8 cellular contexts compared by ENCODE assay signal in the genomic region with DNA sequence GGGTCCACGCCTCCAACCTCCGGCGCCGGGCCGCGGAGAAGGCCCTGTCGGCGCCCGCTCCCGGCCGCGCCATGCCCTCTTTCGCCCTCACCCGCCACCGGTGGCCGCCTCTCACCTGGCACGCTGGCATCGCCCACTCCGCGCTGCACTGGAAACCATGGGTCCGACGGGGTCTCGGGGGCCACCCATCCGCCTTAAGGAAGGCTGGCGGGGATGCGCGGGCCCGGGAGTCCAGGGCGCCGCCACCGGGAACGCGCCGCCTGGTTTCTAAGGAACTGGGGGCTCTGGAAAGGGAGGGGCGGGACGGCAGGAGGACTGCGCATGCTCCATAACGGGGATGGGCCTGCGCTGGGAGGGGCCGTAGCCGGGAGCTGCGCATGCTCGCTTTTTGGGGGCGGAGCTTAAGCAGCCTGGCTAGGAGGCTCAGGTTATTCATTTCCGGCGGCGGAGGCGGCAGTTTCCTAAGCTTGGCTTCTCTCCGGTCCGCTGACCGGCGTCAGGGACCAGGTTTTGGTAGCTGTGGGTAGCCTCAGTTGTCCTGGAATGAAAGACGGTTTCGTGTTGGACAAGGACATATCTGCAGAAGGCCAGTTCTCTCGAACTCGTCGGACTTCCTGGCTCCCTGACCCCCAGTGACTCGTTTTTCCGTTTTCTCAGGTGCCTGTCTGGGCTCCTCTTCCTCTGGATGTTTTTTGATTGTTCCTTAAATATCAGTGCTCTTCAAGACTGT. TPM values are rescaled to one million over a fixed set of nuclear protein-coding genes. Genes with fewer than 3 reads are reported as not detected.
DNase-seq lines count a peak whose midpoint lies in the region; ATAC-seq, FAIRE-seq and TF ChIP-seq lines count a peak whose summit lies in the region.

Gene GFOD2 (minus strand): TSS at position 269 of the 730 bp plus-strand sequence. CDS start 33,601 bp downstream, outside the sequence.

- peaks cover 6% of the 10 kb centered on the region for H3K36me3 Mint-ChIP-seq in T-helper 2 cell treated with Interferon-gamma antibody and Interleukin-4, amounts not matched to agents 5 μg/mL and 100 μg/mL, for 36 hours (ENCODE audit: low read depth)
- peaks cover 8% of the 10 kb centered on the region for H3K36me3 Mint-ChIP-seq in astrocyte (ENCODE audit: low read depth, unreplicated experiment)

- ATAC-seq in GM18499 (IDR thresholded peaks at IDR 0.05; ENCODE audit: insufficient read depth, unreplicated experiment) (peak; percentile 69), HG02970 (IDR thresholded peaks at IDR 0.05; ENCODE audit: low FRiP score, unreplicated experiment) (peak; percentile 93), HG02884 (IDR thresholded peaks at IDR 0.05; ENCODE audit: unreplicated experiment) (no peak)

- peak within 1 kb of the TSS; percentile 90 for H3K4me2 ChIP-seq in astrocyte (ENCODE audit: low read length)

- no peaks in the 10 kb centered on the region for H3K36me3 ChIP-seq in astrocyte (ENCODE audit: insufficient read depth, low read length)

- peak within 1 kb of the TSS; percentile 85 for H3K27ac ChIP-seq in astrocyte (ENCODE audit: low read depth, low read length)

- peak within 1 kb of the TSS; percentile 97 for H3K27ac Mint-ChIP-seq in T-helper 2 cell treated with Interferon-gamma antibody and Interleukin-4, amounts not matched to agents 5 μg/mL and 100 μg/mL, for 36 hours
- H3K27ac Mint-ChIP-seq in astrocyte (ENCODE audit: unreplicated experiment): peak within 1 kb of the TSS; percentile 94

- H3K9me3 ChIP-seq in astrocyte (ENCODE audit: insufficient read depth, low read depth, low read length): no peaks in the 10 kb centered on the region

- peaks cover 29% of the 10 kb centered on the region for H4K20me1 ChIP-seq in astrocyte (ENCODE audit: insufficient read depth, low read length)

- peaks cover 28% of the 10 kb centered on the region for H3K4me1 Mint-ChIP-seq in T-helper 2 cell treated with Interferon-gamma antibody and Interleukin-4, amounts not matched to agents 5 μg/mL and 100 μg/mL, for 36 hours (ENCODE audit: low read depth)
- H3K4me1 Mint-ChIP-seq in astrocyte (ENCODE audit: low read depth, unreplicated experiment): peaks cover 13% of the 10 kb centered on the region

- no peaks in the 10 kb centered on the region for H3K27me3 ChIP-seq in astrocyte (ENCODE audit: insufficient read depth, low read length)

- FAIRE-seq in astrocyte (lab: Jason Lieb, UNC): no peak

- peak within 1 kb of the TSS; percentile 76 for H3K4me3 ChIP-seq in astrocyte (ENCODE audit: insufficient read depth, low read depth, low read length)

- peaks cover 49% of the 10 kb centered on the region for H3K79me2 ChIP-seq in astrocyte (ENCODE audit: insufficient read depth, low read length)

- peak within 1 kb of the TSS; percentile 89 for H3K9ac ChIP-seq in astrocyte (ENCODE audit: low read length)

- peak within 1 kb of the TSS; percentile 98 for H3K4me3 Mint-ChIP-seq in T-helper 2 cell treated with Interferon-gamma antibody and Interleukin-4, amounts not matched to agents 5 μg/mL and 100 μg/mL, for 36 hours
- H3K4me3 Mint-ChIP-seq in astrocyte (ENCODE audit: unreplicated experiment): peak within 1 kb of the TSS; percentile 99

- peak within 1 kb of the TSS; percentile 86 for H2AFZ ChIP-seq in astrocyte (ENCODE audit: low read depth, low read length)

- TF ChIP-seq CTCF in astrocyte (IDR thresholded peaks at IDR 0.05; ENCODE audit: insufficient read depth, low read depth, low read length): no peak

- peak; percentile 78 to 88 for DNase-seq in NCI-H1930 (lab: John Stamatoyannopoulos, UW)
- peak; percentile 96 for DNase-seq in T-helper 2 cell treated with Interferon-gamma antibody and Interleukin-4, amounts not matched to agents 5 μg/mL and 100 μg/mL, for 36 hours (ENCODE audit: low spot score)
- DNase-seq in astrocyte (ENCODE audit: low read depth): peak; percentile 70
- peak; percentile 100 for DNase-seq in hepatic stellate cell (ENCODE audit: low spot score)
- peak; percentile 82 for DNase-seq in renal cortical epithelial cell (ENCODE audit: low read depth)

- peaks cover 22% of the 10 kb centered on the region for H3K4me1 ChIP-seq in astrocyte (ENCODE audit: insufficient read depth, low read length)

- H3K9me3 Mint-ChIP-seq in T-helper 2 cell treated with Interferon-gamma antibody and Interleukin-4, amounts not matched to agents 5 μg/mL and 100 μg/mL, for 36 hours: no peaks in the 10 kb centered on the region
- H3K9me3 Mint-ChIP-seq in astrocyte (ENCODE audit: unreplicated experiment): no peaks in the 10 kb centered on the region

- H3K27me3 Mint-ChIP-seq in T-helper 2 cell treated with Interferon-gamma antibody and Interleukin-4, amounts not matched to agents 5 μg/mL and 100 μg/mL, for 36 hours (ENCODE audit: low read depth): no peaks in the 10 kb centered on the region
- H3K27me3 Mint-ChIP-seq in astrocyte (ENCODE audit: low read depth, unreplicated experiment): no peaks in the 10 kb centered on the region

RNA-seq across cellular contexts. Expression of gene GFOD2, which starts in this region (rescaled TPM):
- 31.3 and 32.4 TPM in 2 replicates for total RNA-seq in astrocyte
- total RNA-seq in renal cortical epithelial cell: 24.7 and 33.6 TPM in 2 replicates
